Comparison of ENCODE assay signal across 10 cellular contexts in the genomic region with DNA sequence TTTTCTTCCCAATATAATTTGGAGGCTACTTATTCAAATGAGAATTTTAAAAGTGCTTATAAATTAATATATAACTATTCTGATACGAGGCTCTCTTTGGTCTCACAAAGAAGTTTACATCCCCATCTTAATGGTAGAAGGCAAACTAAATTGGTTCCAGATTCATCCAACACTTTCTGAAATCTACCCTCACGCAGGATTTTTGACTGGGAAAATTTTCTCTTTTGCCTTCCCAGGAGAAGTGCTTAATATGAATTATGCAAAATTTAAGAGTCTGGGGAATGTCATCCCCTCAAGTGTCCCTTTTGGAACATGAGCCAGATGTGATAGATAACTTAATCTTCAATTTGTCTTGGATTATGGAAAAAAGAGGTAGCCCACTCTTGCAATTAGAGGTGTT. TPM values are rescaled to one million over a fixed set of nuclear protein-coding genes. Genes with fewer than 3 reads are reported as not detected.
"Had no signal": no experiment of that assay in that cellular context is flagged by ENCODE, and none has a peak within 500 bp of the region (broad histone marks: within the 10 kb centered on the region; RNA-seq: fewer than 3 reads in every experiment).

A gene with protein sequence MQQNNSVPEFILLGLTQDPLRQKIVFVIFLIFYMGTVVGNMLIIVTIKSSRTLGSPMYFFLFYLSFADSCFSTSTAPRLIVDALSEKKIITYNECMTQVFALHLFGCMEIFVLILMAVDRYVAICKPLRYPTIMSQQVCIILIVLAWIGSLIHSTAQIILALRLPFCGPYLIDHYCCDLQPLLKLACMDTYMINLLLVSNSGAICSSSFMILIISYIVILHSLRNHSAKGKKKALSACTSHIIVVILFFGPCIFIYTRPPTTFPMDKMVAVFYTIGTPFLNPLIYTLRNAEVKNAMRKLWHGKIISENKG (minus strand): TSS at position 101 of the 400 bp plus-strand sequence. CDS start 3,272 bp downstream, outside the sequence.

- H3K27ac Mint-ChIP-seq: IgD-negative memory B cell had no signal

- H3K4me3 Mint-ChIP-seq: IgD-negative memory B cell had no signal

- H3K27me3 Mint-ChIP-seq: IgD-negative memory B cell had no signal

- H3K9ac ChIP-seq: KMS-11 had no signal

- ATAC-seq: HepG2, K562 had no signal

- DNase-seq: IMR-90, KBM-7, KG1 had no signal

- H3K36me3 Mint-ChIP-seq: IgD-negative memory B cell had no signal

- H3K4me3 ChIP-seq: K562 had no signal

- H3K27ac ChIP-seq: HL-60, KMS-11 had no signal

- H3K4me1 Mint-ChIP-seq: IgD-negative memory B cell had no signal

RNA-seq across cellular contexts. Expression of the gene that starts here (rescaled TPM):
- total RNA-seq: HepG2, HT-29, HT1080, IMR-90, K562 had no signal
